26 cellular contexts compared by ENCODE assay signal in genomic region chr7:221996-222715, GRCh38. TPM values are rescaled to one million over a fixed set of nuclear protein-coding genes. Genes with fewer than 3 reads are reported as not detected.
DNase-seq lines count a peak whose midpoint lies in the region; ATAC-seq and TF ChIP-seq lines count a peak whose summit lies in the region.
"Had no signal": no experiment of that assay in that cellular context is flagged by ENCODE, and none has a peak within 500 bp of the region (broad histone marks: within the 10 kb centered on the region; RNA-seq: fewer than 3 reads in every experiment).

No MANE protein-coding gene starts in this region.

- in situ Hi-C loops in mammary epithelial cell (cut with MboI; ENCODE audit: low sequenced_read_pairs in 2 of 2) = no loop called here

- no TSS peak for BruUV-seq in MCF 10A (replicated peaks; lab: Mats Ljungman, UMichigan)
- no TSS peak for BruUV-seq in mammary epithelial cell (replicated peaks; lab: Mats Ljungman, UMichigan)

- no peaks in the 10 kb centered on the region for H3K4me1 Mint-ChIP-seq in MCF 10A (ENCODE audit: insufficient read depth, unreplicated experiment)

- H3K9ac ChIP-seq in mammary epithelial cell (ENCODE audit: insufficient read depth, low read length) = no peak overlapping the region

- no peaks in the 10 kb centered on the region for H4K20me1 ChIP-seq in mammary epithelial cell (ENCODE audit: insufficient read depth, low read length)

- CTCF ChIA-PET in MCF 10A (lab: Yijun Ruan, JAX) (no interaction called here), mammary epithelial cell (lab: Charles Lee; ENCODE audit: low non-redundant PET) (no interaction called here)

- intact Hi-C loops in MCF 10A (cut with micrococcal nuclease) = no loop called here
- intact Hi-C loops in mammary epithelial cell (cut with micrococcal nuclease) = no loop called here

- H3K27ac Mint-ChIP-seq in MCF 10A (ENCODE audit: low read depth, unreplicated experiment) = peak overlapping the region; percentile 4
- H3K27ac Mint-ChIP-seq: CD4-positive, alpha-beta T cell; T-helper 2 cell treated with Interferon-gamma antibody and Interleukin-4, amounts not matched to agents 5 μg/mL and 100 μg/mL, for 36 hours had no signal

- TF ChIP-seq POLR2A in gastroesophageal sphincter (IDR thresholded peaks at IDR 0.05) = no peak

- no peak overlapping the region for H3K4me3 Mint-ChIP-seq in MCF 10A (ENCODE audit: unreplicated experiment)
- H3K4me3 Mint-ChIP-seq: CD4-positive, alpha-beta T cell; neural crest cell; T-helper 2 cell treated with Interferon-gamma antibody and Interleukin-4, amounts not matched to agents 5 μg/mL and 100 μg/mL, for 36 hours had no signal

- H3K27ac ChIP-seq in mammary epithelial cell (ENCODE audit: insufficient read depth, low read depth, low read length) (no peak overlapping the region), RWPE2 (ENCODE audit: poor library complexity, severe bottlenecking) (no peak overlapping the region), gastroesophageal sphincter (peak overlapping the region in 3 of 4 donors; percentile 25 to 62 (median 34))
- H3K27ac ChIP-seq: brain microvascular endothelial cell, right atrium auricular region, testis had no signal

- no peak for TF ChIP-seq CTCF in MCF 10A (IDR thresholded peaks at IDR 0.05; ENCODE audit: unreplicated experiment)
- no peak for TF ChIP-seq CTCF in mammary epithelial cell (conservative IDR thresholded peaks at IDR 0.05 in 1 of 2, IDR thresholded peaks at IDR 0.05 in 1 of 2; ENCODE audit: extremely low read depth in 1 of 2, insufficient read depth in 1 of 2, low read depth in 1 of 2, low read length in 2 of 2)
- TF ChIP-seq CTCF in RWPE2 (IDR thresholded peaks at IDR 0.05; ENCODE audit: poor library complexity, severe bottlenecking) = no peak
- TF ChIP-seq CTCF in gastroesophageal sphincter (IDR thresholded peaks at IDR 0.05) = no peak

- 69% methylated on average over 7 of the region's 14 CpGs for WGBS in mammary epithelial cell (ENCODE audit: low coverage, missing lambda C conversion rate)
- WGBS in gastroesophageal sphincter (ENCODE audit: low coverage in 1 of 2), 2 donors = 20% methylated on average over 1 of the region's 14 CpGs; no CpG with 5 or more reads in 1 of the 2 donors

- H3K36me3 ChIP-seq in mammary epithelial cell (ENCODE audit: insufficient read depth, low read length) (peaks cover 5% of the 10 kb centered on the region), RWPE2 (ENCODE audit: low read depth) (0 out of 2 replicates have a peak, but pooled peaks cover 5% of the 10 kb centered on the region), gastroesophageal sphincter (peaks cover 0 to 29% of the 10 kb centered on the region in 2 donors)
- H3K36me3 ChIP-seq: HAP-1, right atrium auricular region had no signal

- POLR2A ChIA-PET in MCF 10A (lab: Yijun Ruan, JAX) = no interaction called here

- no peak overlapping the region for H2AFZ ChIP-seq in mammary epithelial cell (ENCODE audit: low read depth, low read length)

- dilution Hi-C loops in mammary epithelial cell (cut with HindIII; ENCODE audit: low sequenced_read_pairs) = loop anchor here (5.0 kb wide), 1 partner anchor 55 kb away; no protein-coding TSS in a partner anchor

- H3K4me1 ChIP-seq in mammary epithelial cell (ENCODE audit: insufficient read depth, low read length) = peaks cover 25% of the 10 kb centered on the region
- H3K4me1 ChIP-seq in RWPE2 (ENCODE audit: insufficient read depth, poor library complexity, severe bottlenecking) = peaks cover 12% of the 10 kb centered on the region
- peaks cover 2 to 66% (median 34%) of the 10 kb centered on the region in 3 donors for H3K4me1 ChIP-seq in gastroesophageal sphincter
- H3K4me1 ChIP-seq: HAP-1 had no signal

- H3K36me3 Mint-ChIP-seq in MCF 10A (ENCODE audit: insufficient read depth, unreplicated experiment) = peaks cover 4% of the 10 kb centered on the region

- H3K4me2 ChIP-seq in mammary epithelial cell (ENCODE audit: insufficient read depth, low read depth, low read length) = no peak overlapping the region

- H3K27me3 ChIP-seq in mammary epithelial cell (ENCODE audit: insufficient read depth, low read length) (no peaks in the 10 kb centered on the region), RWPE2 (ENCODE audit: insufficient read depth, poor library complexity, severe bottlenecking) (no peaks in the 10 kb centered on the region), gastroesophageal sphincter (no peaks in the 10 kb centered on the region)
- H3K27me3 ChIP-seq: brain microvascular endothelial cell, right atrium auricular region, testis had no signal

- no peaks in the 10 kb centered on the region for H3K27me3 Mint-ChIP-seq in MCF 10A (ENCODE audit: insufficient read depth, unreplicated experiment)
- H3K27me3 Mint-ChIP-seq: CD4-positive, alpha-beta T cell had no signal

- H3K4me3 ChIP-seq in mammary epithelial cell (replicated peaks in 1 of 3; ENCODE audit: insufficient read depth in 1 of 3, low read depth in 2 of 3, low read length in 3 of 3) (no peak overlapping the region), RWPE2 (ENCODE audit: severe bottlenecking) (no peak overlapping the region), gastroesophageal sphincter (no peak overlapping the region)
- H3K4me3 ChIP-seq: HAP-1, lung, right atrium auricular region, testis had no signal

- DNase-seq in MCF 10A (ENCODE audit: unreplicated experiment) = no peak
- no peak for DNase-seq in mammary epithelial cell
- DNase-seq in RWPE2 (ENCODE audit: low spot score) = no peak
- DNase-seq in activated naive CD4-positive, alpha-beta T cell (lab: John Stamatoyannopoulos, UW) = no peak
- DNase-seq in ureter (ENCODE audit: low spot score) = no peak
- DNase-seq in NCI-H2196 (lab: John Stamatoyannopoulos, UW; ENCODE audit: unreplicated experiment) = no peak
- DNase-seq in cortex of kidney (lab: John Stamatoyannopoulos, UW) = no peak
- DNase-seq: activated CD4-positive, alpha-beta T cell treated with anti-CD3 and anti-CD28 coated beads for 4 hours; activated CD8-positive, alpha-beta memory T cell treated with anti-CD3 and anti-CD28 coated beads for 24 hours; activated gamma-delta T cell; brain microvascular endothelial cell; CD4-positive, alpha-beta T cell; effector memory CD4-positive, alpha-beta T cell; KBM-7; MM.1S; NCI-H2081 treated with DMSO at 0.1 percent for 48 hours; NCI-H446 treated with DMSO at 0.1 percent for 48 hours; Right ventricle myocardium superior; stimulated activated CD4-positive, alpha-beta T cell treated with anti-CD3 and anti-CD28 coated beads, Interleukin-2, amount 100 ng/mL, for 48 hours; testis had no signal

- H3K9me3 Mint-ChIP-seq in MCF 10A (ENCODE audit: unreplicated experiment) = no peaks in the 10 kb centered on the region
- H3K9me3 Mint-ChIP-seq: CD4-positive, alpha-beta T cell; neural crest cell; T-helper 2 cell treated with Interferon-gamma antibody and Interleukin-4, amounts not matched to agents 5 μg/mL and 100 μg/mL, for 36 hours had no signal

- no peaks in the 10 kb centered on the region for H3K9me3 ChIP-seq in mammary epithelial cell (replicated peaks; ENCODE audit: insufficient read depth, low read length)
- no peaks in the 10 kb centered on the region for H3K9me3 ChIP-seq in RWPE2 (ENCODE audit: severe bottlenecking)
- H3K9me3 ChIP-seq in gastroesophageal sphincter = no peaks in the 10 kb centered on the region
- H3K9me3 ChIP-seq: HAP-1, right atrium auricular region, testis had no signal

- no peak for TF ChIP-seq EP300 in gastroesophageal sphincter (IDR thresholded peaks at IDR 0.05)

- ATAC-seq in RWPE2 (ENCODE audit: low read depth) (0 out of 3 replicates have a peak, but pooled peaks have one; percentile 24), gastroesophageal sphincter (no peak)

- peaks cover 42% of the 10 kb centered on the region for H3K79me2 ChIP-seq in mammary epithelial cell (ENCODE audit: insufficient read depth, low read length)

RNA-seq across cellular contexts. Expression of gene FAM20C, which starts 29.8 kb away (rescaled TPM):
- total RNA-seq in MCF 10A (2022) = 8.8 and 14.2 TPM in 2 replicates
- 10 to 100 TPM; 37.0 to 48.5 TPM for total RNA-seq in mammary epithelial cell
- 30.6 TPM for polyA plus RNA-seq in mammary epithelial cell
- polyA minus RNA-seq in mammary epithelial cell = 6.7 TPM
- total RNA-seq in gastroesophageal sphincter = 10 to 100 TPM; 41.9 to 87.5 (median 73.6) TPM
- total RNA-seq in ureter = 33.8 TPM

Comparison
In these comparisons a context has a peak if more than half of its experiments do, and no peak if none do; other contexts are left out.
1. H3K27ac ChIP-seq: peak in gastroesophageal sphincter (3 of 4); none in mammary epithelial cell (single experiment) and RWPE2 (single experiment).